ENCODE assay signal across 17 cellular contexts in the genomic region with DNA sequence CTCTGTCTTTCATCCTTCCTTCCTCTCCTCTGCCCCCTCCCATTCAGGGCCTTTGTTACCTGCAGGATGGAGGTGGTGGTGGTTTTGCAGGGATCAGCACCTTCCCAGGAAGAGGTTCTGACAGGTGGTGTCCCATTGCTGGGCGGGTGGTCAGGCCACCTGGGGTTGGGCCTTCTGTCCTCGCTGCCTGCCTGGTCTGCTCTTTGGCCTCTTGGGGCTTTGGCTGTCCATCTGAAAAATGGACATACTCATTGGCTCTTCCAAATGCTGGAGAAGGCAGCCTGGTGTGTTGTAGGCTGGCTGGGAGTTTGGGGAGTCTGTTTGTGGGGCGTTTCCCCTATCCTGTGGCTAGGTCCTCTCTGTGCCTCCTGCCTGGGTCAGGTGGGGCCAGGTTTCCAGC. TPM values are rescaled to one million over a fixed set of nuclear protein-coding genes. Genes with fewer than 3 reads are reported as not detected.
DNase-seq lines count a peak whose midpoint lies in the region; ATAC-seq and TF ChIP-seq lines count a peak whose summit lies in the region.
"Had no signal": no experiment of that assay in that cellular context is flagged by ENCODE, and none has a peak within 500 bp of the region (broad histone marks: within the 10 kb centered on the region; RNA-seq: fewer than 3 reads in every experiment).

No MANE protein-coding gene starts in this region.

- DNase-seq in coronary artery (ENCODE audit: low spot score) (no peak), right lobe of liver (peak; percentile 21 to 45 (median 35)), stomach (no peak), left lobe of liver (ENCODE audit: low spot score) (no peak), iPS-NIHi7 (ENCODE audit: extremely low spot score) (no peak)
- DNase-seq: activated CD4-positive, alpha-beta T cell treated with anti-CD3 and anti-CD28 coated beads for 48 hours; activated naive CD4-positive, alpha-beta T cell treated with anti-CD3 and anti-CD28 coated beads, Interleukin-2, amount 50 U/mL, for 16 hours; DMS 273 treated with DMSO at 0.1 percent for 48 hours; endodermal cell; foreskin melanocyte; KG1; mesendoderm; spleen; stimulated activated naive CD4-positive, alpha-beta T cell had no signal

- H4K20me1 ChIP-seq in Loucy (ENCODE audit: insufficient read depth, low read length, poor library complexity, severe bottlenecking): peaks cover 39% of the 10 kb centered on the region

- peak overlapping the region; percentile 63 for H3K9ac ChIP-seq in Loucy (ENCODE audit: low read depth, low read length, poor library complexity, severe bottlenecking)

- H2AFZ ChIP-seq in Loucy (ENCODE audit: low read length): no peak overlapping the region

- H3K27me3 ChIP-seq in Loucy (ENCODE audit: insufficient read depth, low read length, poor library complexity, severe bottlenecking) (no peaks in the 10 kb centered on the region), right lobe of liver (no peaks in the 10 kb centered on the region), stomach (no peaks in the 10 kb centered on the region)

- no peaks in the 10 kb centered on the region for H3K36me3 ChIP-seq in Loucy (ENCODE audit: insufficient read depth, low read length)
- H3K36me3 ChIP-seq in right lobe of liver: no peaks in the 10 kb centered on the region
- H3K36me3 ChIP-seq in stomach: no peaks in the 10 kb centered on the region
- H3K36me3 ChIP-seq: spleen had no signal

- H3K79me2 ChIP-seq in Loucy (ENCODE audit: insufficient read depth, low read length): peaks cover 87% of the 10 kb centered on the region

- TF ChIP-seq POLR2A in right lobe of liver (IDR thresholded peaks at IDR 0.05): no peak
- no peak for TF ChIP-seq POLR2A in stomach (IDR thresholded peaks at IDR 0.05)

- H3K4me1 ChIP-seq in Loucy (ENCODE audit: insufficient read depth, low read length, poor library complexity, severe bottlenecking) (peaks cover 47% of the 10 kb centered on the region), right lobe of liver (peaks cover 0 to 70% (median 35%) of the 10 kb centered on the region in 4 donors), stomach (peaks cover 76 to 87% (median 85%) of the 10 kb centered on the region in 4 donors)

- ATAC-seq in right lobe of liver: no peak
- ATAC-seq in HG03469 (IDR thresholded peaks at IDR 0.05; ENCODE audit: unreplicated experiment): no peak
- ATAC-seq in left lobe of liver: no peak
- ATAC-seq in GM21390 (IDR thresholded peaks at IDR 0.05; ENCODE audit: unreplicated experiment): no peak

- peak overlapping the region; percentile 99 for H3K4me2 ChIP-seq in Loucy (ENCODE audit: low read depth, low read length, poor library complexity, severe bottlenecking)

- intact Hi-C loops in right lobe of liver (cut with DNase I) (loop anchor here in 1 of 2 donors (10.0 kb wide), 1 partner anchor 156 kb away; no protein-coding TSS in a partner anchor), stomach (cut with DNase I; ENCODE audit: low total_unique reads) (loop anchor here (10.0 kb wide), 2 partner anchors 104 to 156 kb away; no protein-coding TSS in a partner anchor)

- H3K27ac ChIP-seq in coronary artery (peak overlapping the region in 1 of 2 donors; percentile 100), right lobe of liver (peak overlapping the region; percentile 27 to 99 (median 97)), stomach (peak overlapping the region in 4 of 5 donors; percentile 13 to 91 (median 90))

- H3K9me3 ChIP-seq in Loucy (ENCODE audit: insufficient read depth, low read depth, low read length) (no peaks in the 10 kb centered on the region), right lobe of liver (no peaks in the 10 kb centered on the region), stomach (no peaks in the 10 kb centered on the region)
- H3K9me3 ChIP-seq: spleen had no signal

- TF ChIP-seq EP300 in stomach (IDR thresholded peaks at IDR 0.05): no peak

- 26% methylated on average over 3 of the region's 3 CpGs for WGBS in right lobe of liver (ENCODE audit: insufficient coverage, low coverage, low lambda C conversion rate, missing lambda C conversion rate)
- WGBS in stomach, 5 donors: 68 to 89% (median 82%) methylated on average over 2 to 3 of the region's 3 CpGs

- H3K9me2 ChIP-seq in Loucy (replicated peaks; ENCODE audit: low read depth, low read length): no peaks in the 10 kb centered on the region

- no peaks in the 10 kb centered on the region for H3F3A ChIP-seq in Loucy (ENCODE audit: low read depth)

- TF ChIP-seq CTCF in Loucy (conservative IDR thresholded peaks at IDR 0.05; ENCODE audit: low read length) (no peak), coronary artery (IDR thresholded peaks at IDR 0.05) (no peak), right lobe of liver (IDR thresholded peaks at IDR 0.05) (no peak), stomach (IDR thresholded peaks at IDR 0.05) (no peak)

- no peak overlapping the region for H3K4me3 ChIP-seq in Loucy (ENCODE audit: low read length, poor library complexity, severe bottlenecking)
- H3K4me3 ChIP-seq in coronary artery: peak overlapping the region; percentile 87
- peak overlapping the region in 2 of 3 donors; percentile 37 to 90 for H3K4me3 ChIP-seq in right lobe of liver
- H3K4me3 ChIP-seq in stomach: no peak overlapping the region

RNA-seq across cellular contexts. Expression of a gene that starts 4.3 kb away (rescaled TPM):
- total RNA-seq in right lobe of liver (100 to 1,000 TPM; 105 to 165 (median 131) TPM), stomach (10 to 100 TPM; 14.0 to 68.4 (median 35.9) TPM), left lobe of liver (163 TPM)
- polyA plus RNA-seq in stomach: 10 to 100 TPM; 17.4 to 34.1 (median 24.4) TPM

Comparison
In these comparisons a context has a peak if more than half of its experiments do, and no peak if none do; other contexts are left out.
1. H3K4me3 ChIP-seq: peak in coronary artery (single experiment) and right lobe of liver (2 of 3); none in Loucy (single experiment) and stomach (0 of 4).
2. DNase-seq: peak in right lobe of liver (3 of 3); none in coronary artery (single experiment), stomach (single experiment), left lobe of liver (single experiment) and iPS-NIHi7 (single experiment).